ENCODE assay signal across 23 cellular contexts in genomic region chr1:31005617-31006166, GRCh38. TPM values are rescaled to one million over a fixed set of nuclear protein-coding genes. Genes with fewer than 3 reads are reported as not detected.
A peak's percentile ranks its signal among the peaks of the same experiment; 100 is the strongest.
DNase-seq lines count a peak whose midpoint lies in the region; ATAC-seq and TF ChIP-seq lines count a peak whose summit lies in the region.
"Had no signal": no experiment of that assay in that cellular context is flagged by ENCODE, and none has a peak within 500 bp of the region (broad histone marks: within the 10 kb centered on the region; RNA-seq: fewer than 3 reads in every experiment).

No MANE protein-coding gene starts in this region.

- no peak for ATAC-seq in stimulated activated naive CD8-positive, alpha-beta T cell treated with anti-CD3 and anti-CD28 coated beads, Interleukin-15, amount 100 ng/mL, for 72 hours
- ATAC-seq in GM21825 (IDR thresholded peaks at IDR 0.05; ENCODE audit: unreplicated experiment) (no peak), aorta (ENCODE audit: low FRiP score) (no peak)
- ATAC-seq: left lung, T-cell had no signal

- H3K27ac Mint-ChIP-seq in stimulated activated naive CD8-positive, alpha-beta T cell treated with anti-CD3 and anti-CD28 coated beads, Interleukin-15, Interleukin-2, amounts not matched to agents 100 ng/mL and 50 ng/mL, for 24 hours, result peak overlapping the region; percentile 81
- H3K27ac Mint-ChIP-seq in stimulated activated naive CD8-positive, alpha-beta T cell treated with anti-CD3 and anti-CD28 coated beads, Interleukin-15, amount 100 ng/mL, for 72 hours, result peak overlapping the region in 1 of 2 donors; percentile 67
- H3K27ac Mint-ChIP-seq in activated T-helper 2 cell treated with anti-CD3 and anti-CD28 coated beads, Interferon-gamma antibody, Interleukin-2, Interleukin-4, amounts not matched to agents 10 μg/mL and 5 μg/mL and 100 μg/mL, durations not matched to agents 14 hours and 24 hours and 36 hours, result peak overlapping the region; percentile 69
- peak overlapping the region; percentile 82 for H3K27ac Mint-ChIP-seq in nephron progenitor cell
- H3K27ac Mint-ChIP-seq: T-cell had no signal

- H3K36me3 ChIP-seq in aorta (ENCODE audit: control insufficient read depth in 1 of 2, insufficient read depth in 2 of 2, low read length in 1 of 2), result peaks cover 0 to 4% of the 10 kb centered on the region in 2 donors

- no peak overlapping the region for H3K4me3 Mint-ChIP-seq in stimulated activated naive CD8-positive, alpha-beta T cell treated with anti-CD3 and anti-CD28 coated beads, Interleukin-15, Interleukin-2, amounts not matched to agents 100 ng/mL and 50 ng/mL, for 24 hours
- H3K4me3 Mint-ChIP-seq in stimulated activated naive CD8-positive, alpha-beta T cell treated with anti-CD3 and anti-CD28 coated beads, Interleukin-15, amount 100 ng/mL, for 72 hours, result no peak overlapping the region
- no peak overlapping the region for H3K4me3 Mint-ChIP-seq in activated T-helper 2 cell treated with anti-CD3 and anti-CD28 coated beads, Interferon-gamma antibody, Interleukin-2, Interleukin-4, amounts not matched to agents 10 μg/mL and 5 μg/mL and 100 μg/mL, durations not matched to agents 14 hours and 24 hours and 36 hours (ENCODE audit: low read depth)
- no peak overlapping the region for H3K4me3 Mint-ChIP-seq in nephron progenitor cell
- H3K4me3 Mint-ChIP-seq: naive B cell, T-cell had no signal

- no peak for TF ChIP-seq CTCF in nephron progenitor cell (IDR thresholded peaks at IDR 0.05)

- H3K4me3 ChIP-seq in aorta (ENCODE audit: low read length in 2 of 2), result no peak overlapping the region
- H3K4me3 ChIP-seq: ascending aorta, left lung, SJCRH30, suprapubic skin had no signal

- H3K9me3 Mint-ChIP-seq in stimulated activated naive CD8-positive, alpha-beta T cell treated with anti-CD3 and anti-CD28 coated beads, Interleukin-15, Interleukin-2, amounts not matched to agents 100 ng/mL and 50 ng/mL, for 24 hours, result no peaks in the 10 kb centered on the region
- no peaks in the 10 kb centered on the region for H3K9me3 Mint-ChIP-seq in stimulated activated naive CD8-positive, alpha-beta T cell treated with anti-CD3 and anti-CD28 coated beads, Interleukin-15, amount 100 ng/mL, for 72 hours
- H3K9me3 Mint-ChIP-seq in activated T-helper 2 cell treated with anti-CD3 and anti-CD28 coated beads, Interferon-gamma antibody, Interleukin-2, Interleukin-4, amounts not matched to agents 10 μg/mL and 5 μg/mL and 100 μg/mL, durations not matched to agents 14 hours and 24 hours and 36 hours, result peaks cover 6% of the 10 kb centered on the region
- H3K9me3 Mint-ChIP-seq in nephron progenitor cell, result no peaks in the 10 kb centered on the region
- H3K9me3 Mint-ChIP-seq: naive B cell, T-cell had no signal

- no peak overlapping the region for H3K27ac ChIP-seq in aorta (ENCODE audit: low read depth in 1 of 2, low read length in 2 of 2)
- H3K27ac ChIP-seq: ascending aorta, left lung, SJCRH30, suprapubic skin had no signal

- H3K36me3 Mint-ChIP-seq in stimulated activated naive CD8-positive, alpha-beta T cell treated with anti-CD3 and anti-CD28 coated beads, Interleukin-15, Interleukin-2, amounts not matched to agents 100 ng/mL and 50 ng/mL, for 24 hours (ENCODE audit: low read depth), result peaks cover 73% of the 10 kb centered on the region
- peaks cover 72% of the 10 kb centered on the region for H3K36me3 Mint-ChIP-seq in activated T-helper 2 cell treated with anti-CD3 and anti-CD28 coated beads, Interferon-gamma antibody, Interleukin-2, Interleukin-4, amounts not matched to agents 10 μg/mL and 5 μg/mL and 100 μg/mL, durations not matched to agents 14 hours and 24 hours and 36 hours (ENCODE audit: low read depth)
- peaks cover 53% of the 10 kb centered on the region for H3K36me3 Mint-ChIP-seq in nephron progenitor cell (ENCODE audit: low read depth)

- intact Hi-C loops in activated T-helper 2 cell treated with anti-CD3 and anti-CD28 coated beads, Interferon-gamma antibody, Interleukin-2, Interleukin-4, amounts not matched to agents 10 μg/mL and 5 μg/mL and 100 μg/mL, durations not matched to agents 14 hours and 24 hours and 36 hours (cut with micrococcal nuclease), result no loop called here
- intact Hi-C loops in aorta (cut with DNase I), result no loop called here

- peaks cover 0 to 4% of the 10 kb centered on the region in 2 donors for H3K4me1 ChIP-seq in aorta (ENCODE audit: control insufficient read depth in 1 of 2, insufficient read depth in 2 of 2, low read length in 2 of 2)

- H3K4me1 Mint-ChIP-seq in stimulated activated naive CD8-positive, alpha-beta T cell treated with anti-CD3 and anti-CD28 coated beads, Interleukin-15, Interleukin-2, amounts not matched to agents 100 ng/mL and 50 ng/mL, for 24 hours (ENCODE audit: low read depth), result peaks cover 58% of the 10 kb centered on the region
- peaks cover 43% of the 10 kb centered on the region for H3K4me1 Mint-ChIP-seq in stimulated activated naive CD8-positive, alpha-beta T cell treated with anti-CD3 and anti-CD28 coated beads, Interleukin-15, amount 100 ng/mL, for 72 hours
- H3K4me1 Mint-ChIP-seq in activated T-helper 2 cell treated with anti-CD3 and anti-CD28 coated beads, Interferon-gamma antibody, Interleukin-2, Interleukin-4, amounts not matched to agents 10 μg/mL and 5 μg/mL and 100 μg/mL, durations not matched to agents 14 hours and 24 hours and 36 hours (ENCODE audit: low read depth), result peaks cover 65% of the 10 kb centered on the region
- peaks cover 51% of the 10 kb centered on the region for H3K4me1 Mint-ChIP-seq in nephron progenitor cell

- no peaks in the 10 kb centered on the region for H3K27me3 ChIP-seq in aorta (ENCODE audit: control insufficient read depth in 1 of 2, insufficient read depth in 2 of 2, low read length in 1 of 2)
- H3K27me3 ChIP-seq: ascending aorta, left lung, SJCRH30, suprapubic skin had no signal

- 88 to 90% methylated on average over 6 of the region's 6 CpGs for WGBS in aorta, 2 donors

- no peaks in the 10 kb centered on the region for H3K9me3 ChIP-seq in aorta (ENCODE audit: control insufficient read depth, low read length)
- H3K9me3 ChIP-seq: ascending aorta, left lung, SJCRH30, suprapubic skin had no signal

- no peaks in the 10 kb centered on the region for H3K27me3 Mint-ChIP-seq in stimulated activated naive CD8-positive, alpha-beta T cell treated with anti-CD3 and anti-CD28 coated beads, Interleukin-15, Interleukin-2, amounts not matched to agents 100 ng/mL and 50 ng/mL, for 24 hours
- no peaks in the 10 kb centered on the region for H3K27me3 Mint-ChIP-seq in stimulated activated naive CD8-positive, alpha-beta T cell treated with anti-CD3 and anti-CD28 coated beads, Interleukin-15, amount 100 ng/mL, for 72 hours
- no peaks in the 10 kb centered on the region for H3K27me3 Mint-ChIP-seq in activated T-helper 2 cell treated with anti-CD3 and anti-CD28 coated beads, Interferon-gamma antibody, Interleukin-2, Interleukin-4, amounts not matched to agents 10 μg/mL and 5 μg/mL and 100 μg/mL, durations not matched to agents 14 hours and 24 hours and 36 hours (ENCODE audit: low read depth)
- H3K27me3 Mint-ChIP-seq in nephron progenitor cell (ENCODE audit: low read depth, poor library complexity), result no peaks in the 10 kb centered on the region
- H3K27me3 Mint-ChIP-seq: naive B cell, T-cell had no signal

- no peak for DNase-seq in stimulated activated naive CD8-positive, alpha-beta T cell treated with anti-CD3 and anti-CD28 coated beads, Interleukin-15, amount 100 ng/mL, for 72 hours
- DNase-seq in activated T-helper 2 cell treated with anti-CD3 and anti-CD28 coated beads, Interferon-gamma antibody, Interleukin-2, Interleukin-4, amounts not matched to agents 10 μg/mL and 5 μg/mL and 100 μg/mL, durations not matched to agents 14 hours and 24 hours and 36 hours (ENCODE audit: low spot score), result no peak
- DNase-seq in nephron progenitor cell (no peak), aorta (no peak), NCI-H2171 treated with DMSO at 0.1 percent for 48 hours (lab: John Stamatoyannopoulos, UW) (no peak)
- DNase-seq: activated CD4-positive, alpha-beta T cell treated with anti-CD3 and anti-CD28 coated beads, Interleukin-2, amount 50 U/mL, for 48 hours; activated CD4-positive, CD25-positive, alpha-beta regulatory T cell; activated CD8-positive, alpha-beta memory T cell treated with anti-CD3 and anti-CD28 coated beads, Interleukin-2, amount 50 U/mL, for 48 hours; C1 segment of cervical spinal cord; caudate nucleus; dermis blood vessel endothelial cell; KG1; left lung; naive B cell; NCI-H1417; NCI-H2081 treated with DMSO at 0.1 percent for 48 hours; NCI-H748 treated with DMSO at 0.1 percent for 48 hours; SJCRH30; T-cell had no signal

RNA-seq across cellular contexts. Expression of gene PUM1, which starts 59.8 kb away (rescaled TPM):
- 121 and 125 TPM in 2 replicates for total RNA-seq in activated T-helper 2 cell treated with anti-CD3 and anti-CD28 coated beads, Interferon-gamma antibody, Interleukin-2, Interleukin-4, amounts not matched to agents 10 μg/mL and 5 μg/mL and 100 μg/mL, durations not matched to agents 14 hours and 24 hours and 36 hours
- total RNA-seq in aorta, result 100 to 1,000 TPM; 105 to 120 TPM
- 10 to 100 TPM; 13.1 to 21.8 TPM for polyA plus RNA-seq in aorta
